8 cellular contexts compared by ENCODE assay signal in genomic region chr16:11586856-11587642, GRCh38. TPM values are rescaled to one million over a fixed set of nuclear protein-coding genes. Genes with fewer than 3 reads are reported as not detected.
DNase-seq lines count a peak whose midpoint lies in the region; ATAC-seq and TF ChIP-seq lines count a peak whose summit lies in the region.

LITAF (minus strand) TSS chr16:11586919; CDS start chr16:11556730, 30,189 bp downstream.

- no peaks in the 10 kb centered on the region for H3K9me3 Mint-ChIP-seq in T-helper 1 cell treated with Interleukin-12 subunit alpha and Interleukin-12 subunit beta and Interleukin-4 antibody, amounts not matched to agents 30 μg/mL and 1 μg/mL, for 36 hours

- TF ChIP-seq POLR2A in gastrocnemius medialis (IDR thresholded peaks at IDR 0.05): peak in 1 of 2 donors; percentile 37

- TF ChIP-seq CTCF in BE2C (IDR thresholded peaks at IDR 0.05; ENCODE audit: low read depth, low read length) (no peak), astrocyte of the cerebellum (IDR thresholded peaks at IDR 0.05; ENCODE audit: low read depth, low read length, missing control alignments) (no peak), gastrocnemius medialis (IDR thresholded peaks at IDR 0.05 in 4 of 5, conservative IDR thresholded peaks at IDR 0.05 in 1 of 5) (no peak)

- peak; percentile 54 for ATAC-seq in GM19035 (IDR thresholded peaks at IDR 0.05; ENCODE audit: unreplicated experiment)
- peak; percentile 40 for ATAC-seq in HG03520 (IDR thresholded peaks at IDR 0.05; ENCODE audit: unreplicated experiment)
- peak; percentile 70 to 73 for ATAC-seq in gastrocnemius medialis
- ATAC-seq in GM21576 (IDR thresholded peaks at IDR 0.05; ENCODE audit: unreplicated experiment): no peak

- H3K27me3 ChIP-seq in BE2C (no peaks in the 10 kb centered on the region), gastrocnemius medialis (peaks cover 0 to 5% (median 0%) of the 10 kb centered on the region in 3 donors)

- intact Hi-C loops in gastrocnemius medialis (cut with DNase I; ENCODE audit: low total_unique reads): loop anchor here (2.0 kb wide), 1 partner anchor 54 kb away; no protein-coding TSS in a partner anchor

- H3K9me3 ChIP-seq in BE2C: no peaks in the 10 kb centered on the region
- H3K9me3 ChIP-seq in gastrocnemius medialis: no peaks in the 10 kb centered on the region

- H3K4me3 ChIP-seq in BE2C (ENCODE audit: low read depth, low read length) (peak within 1 kb of the TSS; percentile 62), astrocyte of the cerebellum (ENCODE audit: low read depth, low read length) (peak within 1 kb of the TSS; percentile 54), gastrocnemius medialis (peak within 1 kb of the TSS; percentile 60 to 88 (median 70))

- peak within 1 kb of the TSS; percentile 96 for H3K4me3 Mint-ChIP-seq in T-helper 1 cell treated with Interleukin-12 subunit alpha and Interleukin-12 subunit beta and Interleukin-4 antibody, amounts not matched to agents 30 μg/mL and 1 μg/mL, for 36 hours

- H3K36me3 Mint-ChIP-seq in T-helper 1 cell treated with Interleukin-12 subunit alpha and Interleukin-12 subunit beta and Interleukin-4 antibody, amounts not matched to agents 30 μg/mL and 1 μg/mL, for 36 hours (ENCODE audit: low read depth): peaks cover 7% of the 10 kb centered on the region

- peak within 1 kb of the TSS; percentile 72 to 88 (median 83) for H3K27ac ChIP-seq in gastrocnemius medialis

- H3K4me1 ChIP-seq in BE2C (no peaks in the 10 kb centered on the region; the same call in 1 of the 2 replicates), gastrocnemius medialis (peaks cover 0 to 11% of the 10 kb centered on the region in 2 donors)

- DNase-seq in BE2C (peak; percentile 57), astrocyte of the cerebellum (ENCODE audit: low read depth) (no peak), hippocampal formation (lab: John Stamatoyannopoulos, UW) (peak; percentile 17 to 75), gastrocnemius medialis (peak; percentile 25 to 40)

- peaks cover 31% of the 10 kb centered on the region for H3K4me1 Mint-ChIP-seq in T-helper 1 cell treated with Interleukin-12 subunit alpha and Interleukin-12 subunit beta and Interleukin-4 antibody, amounts not matched to agents 30 μg/mL and 1 μg/mL, for 36 hours (ENCODE audit: low read depth)

- H3K27ac Mint-ChIP-seq in T-helper 1 cell treated with Interleukin-12 subunit alpha and Interleukin-12 subunit beta and Interleukin-4 antibody, amounts not matched to agents 30 μg/mL and 1 μg/mL, for 36 hours: peak within 1 kb of the TSS; percentile 95

- H3K27me3 Mint-ChIP-seq in T-helper 1 cell treated with Interleukin-12 subunit alpha and Interleukin-12 subunit beta and Interleukin-4 antibody, amounts not matched to agents 30 μg/mL and 1 μg/mL, for 36 hours (ENCODE audit: low read depth): no peaks in the 10 kb centered on the region

- H3K36me3 ChIP-seq in BE2C (no peaks in the 10 kb centered on the region), gastrocnemius medialis (no peaks in the 10 kb centered on the region)

- in situ Hi-C loops in astrocyte of the cerebellum (cut with HindIII; ENCODE audit: low sequenced_read_pairs): no loop called here
- in situ Hi-C loops in gastrocnemius medialis (cut with MboI; ENCODE audit: low sequenced_read_pairs in 4 of 4): no loop called here

RNA-seq across cellular contexts. Expression of gene LITAF, which starts in this region (rescaled TPM):
- polyA plus RNA-seq in BE2C (2012; ENCODE audit: insufficient read depth, insufficient read length, low read depth): 7.6 TPM
- 10 to 100 TPM; 11.2 to 30.1 (median 19.4) TPM for total RNA-seq in gastrocnemius medialis
